Comparison of ENCODE assay signal across 15 cellular contexts in the genomic region with DNA sequence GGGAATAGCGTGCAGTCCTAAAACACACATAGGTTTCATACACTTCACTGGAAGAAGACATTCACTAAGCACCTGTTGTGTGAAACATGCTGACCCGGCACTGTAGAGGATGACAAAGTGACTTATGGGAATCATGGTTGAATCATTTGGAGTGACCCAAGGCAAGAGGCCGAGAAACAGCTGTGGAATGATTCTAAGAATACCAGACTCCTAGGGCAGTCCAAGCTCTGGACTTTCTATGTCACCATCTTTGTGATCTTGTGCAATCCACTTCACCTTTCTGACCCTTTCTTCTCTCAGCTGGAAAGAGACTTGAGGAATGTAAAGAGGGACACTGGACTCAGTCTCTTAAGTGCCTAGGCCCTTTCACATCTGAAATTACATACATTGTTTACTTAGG. TPM values are rescaled to one million over a fixed set of nuclear protein-coding genes. Genes with fewer than 3 reads are reported as not detected.
DNase-seq lines count a peak whose midpoint lies in the region; ATAC-seq, FAIRE-seq and TF ChIP-seq lines count a peak whose summit lies in the region.
"Had no signal": no experiment of that assay in that cellular context is flagged by ENCODE, and none has a peak within 500 bp of the region (broad histone marks: within the 10 kb centered on the region; RNA-seq: fewer than 3 reads in every experiment).

No MANE protein-coding gene starts in this region.

- TF ChIP-seq POLR2A in A549 (IDR thresholded peaks at IDR 0.05; ENCODE audit: low read length), result no peak
- no peak for TF ChIP-seq POLR2A in suprapubic skin (IDR thresholded peaks at IDR 0.05)

- no peak overlapping the region for H3K4me2 ChIP-seq in A549

- intact Hi-C loops in lower lobe of right lung (cut with DNase I), result no loop called here

- no peaks in the 10 kb centered on the region for H3K9me3 ChIP-seq in A549
- H3K9me3 ChIP-seq in lower lobe of right lung, result no peaks in the 10 kb centered on the region
- H3K9me3 ChIP-seq in suprapubic skin, result no peaks in the 10 kb centered on the region
- H3K9me3 ChIP-seq: MG63, ovary had no signal

- WGBS in A549 (ENCODE audit: missing lambda C conversion rate), result 79% methylated on average over 3 of the region's 3 CpGs
- 94% methylated on average over 3 of the region's 3 CpGs for WGBS in suprapubic skin

- no peak overlapping the region for H3K4me3 ChIP-seq in A549
- no peak overlapping the region for H3K4me3 ChIP-seq in choroid plexus epithelial cell (ENCODE audit: low read depth, low read length)
- no peak overlapping the region for H3K4me3 ChIP-seq in lower lobe of right lung
- no peak overlapping the region for H3K4me3 ChIP-seq in suprapubic skin
- H3K4me3 ChIP-seq: MG63, ovary, SK-N-MC had no signal

- no peaks in the 10 kb centered on the region for H3K9me3 Mint-ChIP-seq in activated naive CD8-positive, alpha-beta T cell treated with anti-CD3 and anti-CD28 coated beads, Interleukin-2, amount 50 U/mL, for 24 hours
- H3K9me3 Mint-ChIP-seq in activated CD8-positive, alpha-beta memory T cell treated with anti-CD3 and anti-CD28 coated beads, Interleukin-2, amount 10 ng/mL, durations not matched to agents 7 days and 5 days (ENCODE audit: low read depth), result no peaks in the 10 kb centered on the region
- H3K9me3 Mint-ChIP-seq: activated naive CD4-positive, alpha-beta T cell treated with anti-CD3 and anti-CD28 coated beads, Interleukin-2, amount 50 U/mL, for 24 hours had no signal

- TF ChIP-seq CTCF in A549 (IDR thresholded peaks at IDR 0.05) (no peak), choroid plexus epithelial cell (conservative IDR thresholded peaks at IDR 0.05; ENCODE audit: low read depth, low read length) (no peak), lower lobe of right lung (IDR thresholded peaks at IDR 0.05) (no peak), suprapubic skin (IDR thresholded peaks at IDR 0.05) (no peak)

- ATAC-seq in A549 (0 out of 6 replicates have a peak, but pooled peaks of 1 of the 2 experiments have one; percentile 56), lower lobe of right lung (peak; percentile 87)
- no peak for ATAC-seq in activated naive CD8-positive, alpha-beta T cell treated with anti-CD3 and anti-CD28 coated beads, Interleukin-2, amount 50 U/mL, for 24 hours
- no peak for ATAC-seq in activated CD8-positive, alpha-beta memory T cell treated with anti-CD3 and anti-CD28 coated beads, Interleukin-2, amount 10 ng/mL, durations not matched to agents 7 days and 5 days

- no peaks in the 10 kb centered on the region for H3K4me1 Mint-ChIP-seq in activated naive CD8-positive, alpha-beta T cell treated with anti-CD3 and anti-CD28 coated beads, Interleukin-2, amount 50 U/mL, for 24 hours
- peaks cover 4% of the 10 kb centered on the region for H3K4me1 Mint-ChIP-seq in activated CD8-positive, alpha-beta memory T cell treated with anti-CD3 and anti-CD28 coated beads, Interleukin-2, amount 10 ng/mL, durations not matched to agents 7 days and 5 days

- POLR2A ChIA-PET in A549 (lab: Yijun Ruan, JAX), result no interaction called here

- H3K27me3 ChIP-seq in lower lobe of right lung (ENCODE audit: low read depth) (no peaks in the 10 kb centered on the region), suprapubic skin (no peaks in the 10 kb centered on the region)
- H3K27me3 ChIP-seq: MG63, ovary had no signal

- DNase-seq in A549 (ENCODE audit: low read depth in 1 of 2, low spot score in 1 of 2) (peak in 1 of 2 experiments; percentile 22), HTR-8/SVneo (ENCODE audit: insufficient read length, low spot score) (peak; percentile 13), choroid plexus epithelial cell (ENCODE audit: low read depth) (peak; percentile 65), lower lobe of right lung (no peak), NCI-H1436 (lab: John Stamatoyannopoulos, UW) (no peak), suprapubic skin (ENCODE audit: low spot score in 2 of 2) (no peak)
- no peak for DNase-seq in activated naive CD8-positive, alpha-beta T cell treated with anti-CD3 and anti-CD28 coated beads, Interleukin-2, amount 50 U/mL, for 24 hours
- no peak for DNase-seq in activated CD8-positive, alpha-beta memory T cell treated with anti-CD3 and anti-CD28 coated beads, Interleukin-2, amount 10 ng/mL, durations not matched to agents 7 days and 5 days
- DNase-seq: MG63, ovary, WERI-Rb-1 had no signal

- no peak overlapping the region for H3K4me3 Mint-ChIP-seq in activated naive CD8-positive, alpha-beta T cell treated with anti-CD3 and anti-CD28 coated beads, Interleukin-2, amount 50 U/mL, for 24 hours
- no peak overlapping the region for H3K4me3 Mint-ChIP-seq in activated CD8-positive, alpha-beta memory T cell treated with anti-CD3 and anti-CD28 coated beads, Interleukin-2, amount 10 ng/mL, durations not matched to agents 7 days and 5 days
- H3K4me3 Mint-ChIP-seq: activated naive CD4-positive, alpha-beta T cell treated with anti-CD3 and anti-CD28 coated beads, Interleukin-2, amount 50 U/mL, for 24 hours had no signal

- H3K27ac ChIP-seq in A549, result no peak overlapping the region
- H3K27ac ChIP-seq in lower lobe of right lung, result no peak overlapping the region
- H3K27ac ChIP-seq in suprapubic skin, result no peak overlapping the region
- H3K27ac ChIP-seq: epithelial cell of prostate, ovary, SK-N-MC, WERI-Rb-1 had no signal

- FAIRE-seq in A549 (lab: Jason Lieb, UNC) (no peak), HTR-8/SVneo (lab: Jason Lieb, UNC) (no peak)
- FAIRE-seq: colon had no signal

- no peak for TF ChIP-seq EP300 in A549 (IDR thresholded peaks at IDR 0.05)
- TF ChIP-seq EP300 in suprapubic skin (IDR thresholded peaks at IDR 0.05), result no peak

- CTCF ChIA-PET in A549 (lab: Yijun Ruan, JAX), result interaction anchor here (0.7 to 2.8 kb wide), 9 partner anchors 11 to 678 kb away, joined by 3 to 10 read pairs (median 4); a partner anchor contains a TSS
- CTCF ChIA-PET in activated CD8-positive, alpha-beta memory T cell treated with anti-CD3 and anti-CD28 coated beads, Interleukin-2, amount 10 ng/mL, durations not matched to agents 7 days and 5 days (lab: Charles Lee), result no interaction called here

- no peak overlapping the region for H3K27ac Mint-ChIP-seq in activated naive CD8-positive, alpha-beta T cell treated with anti-CD3 and anti-CD28 coated beads, Interleukin-2, amount 50 U/mL, for 24 hours
- no peak overlapping the region for H3K27ac Mint-ChIP-seq in activated CD8-positive, alpha-beta memory T cell treated with anti-CD3 and anti-CD28 coated beads, Interleukin-2, amount 10 ng/mL, durations not matched to agents 7 days and 5 days
- H3K27ac Mint-ChIP-seq: activated naive CD4-positive, alpha-beta T cell treated with anti-CD3 and anti-CD28 coated beads, Interleukin-2, amount 50 U/mL, for 24 hours had no signal

- H3K36me3 Mint-ChIP-seq in activated naive CD8-positive, alpha-beta T cell treated with anti-CD3 and anti-CD28 coated beads, Interleukin-2, amount 50 U/mL, for 24 hours (ENCODE audit: low read depth), result peaks cover 3% of the 10 kb centered on the region
- peaks cover 2% of the 10 kb centered on the region for H3K36me3 Mint-ChIP-seq in activated CD8-positive, alpha-beta memory T cell treated with anti-CD3 and anti-CD28 coated beads, Interleukin-2, amount 10 ng/mL, durations not matched to agents 7 days and 5 days

- H3K27me3 Mint-ChIP-seq in activated naive CD8-positive, alpha-beta T cell treated with anti-CD3 and anti-CD28 coated beads, Interleukin-2, amount 50 U/mL, for 24 hours, result no peaks in the 10 kb centered on the region
- no peaks in the 10 kb centered on the region for H3K27me3 Mint-ChIP-seq in activated CD8-positive, alpha-beta memory T cell treated with anti-CD3 and anti-CD28 coated beads, Interleukin-2, amount 10 ng/mL, durations not matched to agents 7 days and 5 days
- H3K27me3 Mint-ChIP-seq: activated naive CD4-positive, alpha-beta T cell treated with anti-CD3 and anti-CD28 coated beads, Interleukin-2, amount 50 U/mL, for 24 hours had no signal

- H3K36me3 ChIP-seq in lower lobe of right lung (peaks cover 19% of the 10 kb centered on the region), suprapubic skin (no peaks in the 10 kb centered on the region)
- H3K36me3 ChIP-seq: ovary had no signal

- no peak for TF ChIP-seq RAD21 in A549 (conservative IDR thresholded peaks at IDR 0.05 in 1 of 2, IDR thresholded peaks at IDR 0.05 in 1 of 2)

- H3K4me1 ChIP-seq in A549, result 0 out of 3 replicates have a peak, but pooled peaks cover 12% of the 10 kb centered on the region
- peaks cover 13% of the 10 kb centered on the region for H3K4me1 ChIP-seq in lower lobe of right lung
- H3K4me1 ChIP-seq in suprapubic skin, result no peaks in the 10 kb centered on the region

TF ChIP-seq in A549, 52 proteins besides CTCF, POLR2A, EP300 and RAD21:
- TF ChIP-seq MAFK (IDR thresholded peaks at IDR 0.05; ENCODE audit: partially characterized antibody) (peak; percentile 57), HOXA7 (CRISPR knock-in tag; IDR thresholded peaks at IDR 0.05) (no peak), CEBPB (IDR thresholded peaks at IDR 0.05) (peak; percentile 29 to 60; a peak in 3 of 4 replicates), PHF8 (IDR thresholded peaks at IDR 0.05; ENCODE audit: borderline replicate concordance, low read depth) (no peak)
TF ChIP-seq in A549: peak in this region for 2.

RNA-seq across cellular contexts. Expression of a gene that starts 13.1 kb away (rescaled TPM):
- polyA plus RNA-seq in A549 (2011; rRNA removed), result 48.3 and 66.7 TPM in 2 replicates
- 46.7 and 47.7 TPM in 2 replicates for polyA plus RNA-seq in A549 (2012; cell fraction: cytosol; rRNA removed)
- polyA plus RNA-seq in A549 (2012; cell fraction: nucleus; rRNA removed), result 20.2 and 27.2 TPM in 2 replicates
- 43.5 to 50.1 TPM (median 43.8 TPM) in 3 replicates for polyA plus RNA-seq in A549 (2017; fragmentation: RNase III; extraction: RNeasy Plus Mini Kit Qiagen cat#74134 plus additional on column Dnase treatment)
- polyA minus RNA-seq in A549 (2011; rRNA and poly(A)+ RNA removed), result 28.4 and 32.2 TPM in 2 replicates
- 20.2 TPM for total RNA-seq in lower lobe of right lung
- 10 to 100 TPM; 10.0 to 14.5 (median 12.2) TPM for total RNA-seq in suprapubic skin
- 10 to 100 TPM; 20.5 to 20.9 TPM for total RNA-seq in activated CD8-positive, alpha-beta memory T cell treated with anti-CD3 and anti-CD28 coated beads, Interleukin-2, amount 10 ng/mL, durations not matched to agents 7 days and 5 days

RNA-seq across cellular contexts. Expression of a gene that starts 32.9 kb away (rescaled TPM):
- polyA plus RNA-seq in A549 (2011; rRNA removed), result 0.09 and 0.31 TPM in 2 replicates
- 0.48 and 0.88 TPM in 2 replicates for polyA plus RNA-seq in A549 (2012; cell fraction: cytosol; rRNA removed)
- polyA plus RNA-seq in A549 (2012; cell fraction: nucleus; rRNA removed), result 0.26 and 0.32 TPM in 2 replicates
- polyA plus RNA-seq in A549 (2017; fragmentation: RNase III; extraction: RNeasy Plus Mini Kit Qiagen cat#74134 plus additional on column Dnase treatment), result 0.37 to 0.65 TPM (median 0.61 TPM) in 3 replicates
- 0.10 and 0.21 TPM in 2 replicates for polyA minus RNA-seq in A549 (2011; rRNA and poly(A)+ RNA removed)
- 0.80 TPM for total RNA-seq in lower lobe of right lung
- total RNA-seq in suprapubic skin, result under 1 TPM in 2 of 4 donors, not detected in 2; 0.32 to 0.49 TPM
- total RNA-seq in activated CD8-positive, alpha-beta memory T cell treated with anti-CD3 and anti-CD28 coated beads, Interleukin-2, amount 10 ng/mL, durations not matched to agents 7 days and 5 days, result under 1 TPM in 1 of 2 experiments, not detected in 1; 0.49 TPM

Comparison
In these comparisons a context has a peak if more than half of its experiments do, and no peak if none do; other contexts are left out.
1. ATAC-seq: peak in lower lobe of right lung (2 of 2); none in activated naive CD8-positive, alpha-beta T cell treated with anti-CD3 and anti-CD28 coated beads, Interleukin-2, amount 50 U/mL, for 24 hours (single experiment) and activated CD8-positive, alpha-beta memory T cell treated with anti-CD3 and anti-CD28 coated beads, Interleukin-2, amount 10 ng/mL, durations not matched to agents 7 days and 5 days (single experiment).
2. DNase-seq: peak in HTR-8/SVneo (single experiment) and choroid plexus epithelial cell (single experiment); none in lower lobe of right lung (single experiment), NCI-H1436 (single experiment), suprapubic skin (0 of 2), activated naive CD8-positive, alpha-beta T cell treated with anti-CD3 and anti-CD28 coated beads, Interleukin-2, amount 50 U/mL, for 24 hours (single experiment) and activated CD8-positive, alpha-beta memory T cell treated with anti-CD3 and anti-CD28 coated beads, Interleukin-2, amount 10 ng/mL, durations not matched to agents 7 days and 5 days (single experiment).